Comparison of ENCODE assay signal across 8 cellular contexts in genomic region chr6:85116475-85116874, GRCh38.
"Had no signal": no experiment of that assay in that cellular context is flagged by ENCODE, and none has a peak within 500 bp of the region (broad histone marks: within the 10 kb centered on the region; RNA-seq: fewer than 3 reads in every experiment).

No MANE protein-coding gene starts in this region.

- H3K27ac Mint-ChIP-seq: H9 had no signal

- ATAC-seq: K562 had no signal

- H3K4me3 Mint-ChIP-seq: H9 had no signal

- H3K9me3 Mint-ChIP-seq: H9 had no signal

- H3K27ac ChIP-seq: GM23248 had no signal

- H3K4me3 ChIP-seq: GM23248, K562 had no signal

- FAIRE-seq: H1, H54, HTR-8/SVneo, K562 had no signal

- DNase-seq: GM23248, H9, HCEC 1CT, IMR-90 had no signal
